ENCODE assay signal across 2 cellular contexts in the genomic region with DNA sequence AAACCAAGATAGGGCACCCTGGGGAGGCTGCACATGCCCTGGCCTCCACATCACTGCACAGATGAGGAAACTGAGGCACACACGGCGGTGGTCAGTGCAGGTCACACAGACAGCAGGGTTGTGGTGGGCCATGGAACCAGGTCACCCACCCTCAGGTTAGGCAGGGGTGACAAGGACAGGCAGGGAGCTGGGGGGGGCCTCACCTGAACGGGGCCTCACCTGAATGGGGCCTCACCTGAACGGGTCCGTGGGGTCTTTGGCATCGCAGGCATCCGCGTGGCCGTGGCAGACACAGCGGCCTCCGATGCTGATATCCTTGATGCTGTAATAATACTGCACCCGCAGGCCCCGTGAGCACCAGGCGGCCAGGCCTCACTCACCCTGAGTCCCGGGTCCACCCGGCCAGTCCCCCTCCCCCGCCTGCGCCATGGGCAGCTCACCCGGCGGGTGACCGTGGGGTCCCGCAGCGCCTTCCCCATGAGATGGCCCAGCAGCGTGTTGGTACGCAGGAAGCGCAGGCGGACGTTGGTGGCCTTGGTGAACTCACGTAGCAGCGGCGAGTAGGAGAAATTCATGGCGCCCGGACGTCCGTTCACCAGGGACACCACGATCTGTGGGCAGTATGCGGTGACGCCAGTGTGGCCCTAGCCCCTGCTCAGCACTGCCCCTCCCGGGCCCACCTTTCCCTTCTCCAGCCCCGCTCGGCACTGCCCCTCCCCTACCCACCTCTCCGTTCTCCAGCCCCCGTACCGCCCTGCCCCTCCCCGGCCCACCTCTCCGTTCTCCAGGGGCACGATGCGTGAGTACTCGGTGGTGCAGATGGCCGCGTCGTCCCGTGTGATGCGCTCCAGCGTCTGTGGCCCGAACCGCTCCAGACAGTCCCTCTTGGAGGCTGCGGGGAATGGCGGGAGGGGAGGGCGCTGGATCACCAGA.
TF ChIP-seq lines count a peak whose summit lies in the region.

No MANE protein-coding gene starts in this region.

TF ChIP-seq in Ishikawa, 13 proteins besides CTCF, POLR2A, EP300 and RAD21:
- TF ChIP-seq CREB1 (IDR thresholded peaks at IDR 0.05; ENCODE audit: low read depth) (no peak), ZBTB7A (IDR thresholded peaks at IDR 0.05; ENCODE audit: low read depth) (peak; percentile 66; the same call in 1 of the 2 replicates)

TF ChIP-seq in liver, 16 proteins besides CTCF, POLR2A, EP300 and RAD21:
- TF ChIP-seq HNF4A (conservative IDR thresholded peaks at IDR 0.05) (no peak), FOXA1 (IDR thresholded peaks at IDR 0.05) (no peak), TAF1 (conservative IDR thresholded peaks at IDR 0.05) (no peak), SP1 (IDR thresholded peaks at IDR 0.05) (no peak), EGR1 (IDR thresholded peaks at IDR 0.05; ENCODE audit: low read depth in 2 of 2) (no peak), RXRA (IDR thresholded peaks at IDR 0.05) (no peak), GABPA (IDR thresholded peaks at IDR 0.05 in 1 of 2, conservative IDR thresholded peaks at IDR 0.05 in 1 of 2) (no peak), JUND (IDR thresholded peaks at IDR 0.05) (no peak), YY1 (IDR thresholded peaks at IDR 0.05) (no peak), HNF4G (IDR thresholded peaks at IDR 0.05) (no peak), NR2F2 (IDR thresholded peaks at IDR 0.05) (no peak), FOXA2 (IDR thresholded peaks at IDR 0.05) (no peak)
- TF ChIP-seq, protein P1, sequence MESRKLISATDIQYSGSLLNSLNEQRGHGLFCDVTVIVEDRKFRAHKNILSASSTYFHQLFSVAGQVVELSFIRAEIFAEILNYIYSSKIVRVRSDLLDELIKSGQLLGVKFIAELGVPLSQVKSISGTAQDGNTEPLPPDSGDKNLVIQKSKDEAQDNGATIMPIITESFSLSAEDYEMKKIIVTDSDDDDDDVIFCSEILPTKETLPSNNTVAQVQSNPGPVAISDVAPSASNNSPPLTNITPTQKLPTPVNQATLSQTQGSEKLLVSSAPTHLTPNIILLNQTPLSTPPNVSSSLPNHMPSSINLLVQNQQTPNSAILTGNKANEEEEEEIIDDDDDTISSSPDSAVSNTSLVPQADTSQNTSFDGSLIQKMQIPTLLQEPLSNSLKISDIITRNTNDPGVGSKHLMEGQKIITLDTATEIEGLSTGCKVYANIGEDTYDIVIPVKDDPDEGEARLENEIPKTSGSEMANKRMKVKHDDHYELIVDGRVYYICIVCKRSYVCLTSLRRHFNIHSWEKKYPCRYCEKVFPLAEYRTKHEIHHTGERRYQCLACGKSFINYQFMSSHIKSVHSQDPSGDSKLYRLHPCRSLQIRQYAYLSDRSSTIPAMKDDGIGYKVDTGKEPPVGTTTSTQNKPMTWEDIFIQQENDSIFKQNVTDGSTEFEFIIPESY (IDR thresholded peaks at IDR 0.05), result no peak
- TF ChIP-seq, protein P2, sequence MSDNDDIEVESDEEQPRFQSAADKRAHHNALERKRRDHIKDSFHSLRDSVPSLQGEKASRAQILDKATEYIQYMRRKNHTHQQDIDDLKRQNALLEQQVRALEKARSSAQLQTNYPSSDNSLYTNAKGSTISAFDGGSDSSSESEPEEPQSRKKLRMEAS (IDR thresholded peaks at IDR 0.05), result no peak
- TF ChIP-seq, protein P3, sequence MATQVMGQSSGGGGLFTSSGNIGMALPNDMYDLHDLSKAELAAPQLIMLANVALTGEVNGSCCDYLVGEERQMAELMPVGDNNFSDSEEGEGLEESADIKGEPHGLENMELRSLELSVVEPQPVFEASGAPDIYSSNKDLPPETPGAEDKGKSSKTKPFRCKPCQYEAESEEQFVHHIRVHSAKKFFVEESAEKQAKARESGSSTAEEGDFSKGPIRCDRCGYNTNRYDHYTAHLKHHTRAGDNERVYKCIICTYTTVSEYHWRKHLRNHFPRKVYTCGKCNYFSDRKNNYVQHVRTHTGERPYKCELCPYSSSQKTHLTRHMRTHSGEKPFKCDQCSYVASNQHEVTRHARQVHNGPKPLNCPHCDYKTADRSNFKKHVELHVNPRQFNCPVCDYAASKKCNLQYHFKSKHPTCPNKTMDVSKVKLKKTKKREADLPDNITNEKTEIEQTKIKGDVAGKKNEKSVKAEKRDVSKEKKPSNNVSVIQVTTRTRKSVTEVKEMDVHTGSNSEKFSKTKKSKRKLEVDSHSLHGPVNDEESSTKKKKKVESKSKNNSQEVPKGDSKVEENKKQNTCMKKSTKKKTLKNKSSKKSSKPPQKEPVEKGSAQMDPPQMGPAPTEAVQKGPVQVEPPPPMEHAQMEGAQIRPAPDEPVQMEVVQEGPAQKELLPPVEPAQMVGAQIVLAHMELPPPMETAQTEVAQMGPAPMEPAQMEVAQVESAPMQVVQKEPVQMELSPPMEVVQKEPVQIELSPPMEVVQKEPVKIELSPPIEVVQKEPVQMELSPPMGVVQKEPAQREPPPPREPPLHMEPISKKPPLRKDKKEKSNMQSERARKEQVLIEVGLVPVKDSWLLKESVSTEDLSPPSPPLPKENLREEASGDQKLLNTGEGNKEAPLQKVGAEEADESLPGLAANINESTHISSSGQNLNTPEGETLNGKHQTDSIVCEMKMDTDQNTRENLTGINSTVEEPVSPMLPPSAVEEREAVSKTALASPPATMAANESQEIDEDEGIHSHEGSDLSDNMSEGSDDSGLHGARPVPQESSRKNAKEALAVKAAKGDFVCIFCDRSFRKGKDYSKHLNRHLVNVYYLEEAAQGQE (IDR thresholded peaks at IDR 0.05), result no peak
- TF ChIP-seq, protein P4, sequence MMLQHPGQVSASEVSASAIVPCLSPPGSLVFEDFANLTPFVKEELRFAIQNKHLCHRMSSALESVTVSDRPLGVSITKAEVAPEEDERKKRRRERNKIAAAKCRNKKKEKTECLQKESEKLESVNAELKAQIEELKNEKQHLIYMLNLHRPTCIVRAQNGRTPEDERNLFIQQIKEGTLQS (IDR thresholded peaks at IDR 0.05), result no peak
TF ChIP-seq in liver: peak in this region for 0.
